12 cellular contexts compared by ENCODE assay signal in the genomic region with DNA sequence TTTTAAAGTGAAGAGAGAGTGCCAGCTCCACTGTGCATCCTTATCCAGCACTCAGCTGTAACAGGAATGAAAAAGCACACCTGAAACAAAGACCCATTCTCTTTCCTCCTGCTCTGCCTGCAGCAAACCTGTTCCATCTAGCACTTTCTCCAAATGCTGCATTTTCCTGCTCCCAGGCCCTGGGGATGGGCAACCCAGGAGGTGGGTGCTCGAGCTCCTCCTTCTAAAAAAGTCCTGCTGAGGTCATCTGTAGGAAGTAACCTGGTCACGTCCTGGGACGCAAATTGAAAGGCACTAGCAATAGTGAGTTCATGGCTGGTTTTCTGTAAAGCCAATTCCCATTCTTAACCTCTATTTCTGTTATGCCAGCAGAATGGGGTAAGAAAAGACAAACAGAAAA.
DNase-seq lines count a peak whose midpoint lies in the region; ATAC-seq and TF ChIP-seq lines count a peak whose summit lies in the region.
"Had no signal": no experiment of that assay in that cellular context is flagged by ENCODE, and none has a peak within 500 bp of the region (broad histone marks: within the 10 kb centered on the region; RNA-seq: fewer than 3 reads in every experiment).

No MANE protein-coding gene starts in this region.

- DNase-seq in activated naive CD4-positive, alpha-beta T cell treated with anti-CD3 and anti-CD28 coated beads, Interleukin-2, amount 10 ng/mL, durations not matched to agents 7 days and 5 days, result no peak
- no peak for DNase-seq in activated naive CD4-positive, alpha-beta T cell treated with anti-CD3 and anti-CD28 coated beads, Interleukin-2, amount 50 U/mL, for 72 hours (ENCODE audit: low spot score in 2 of 2)
- DNase-seq in central memory CD8-positive, alpha-beta T cell (ENCODE audit: low spot score in 2 of 2), result no peak
- DNase-seq in naive thymus-derived CD4-positive, alpha-beta T cell, result no peak
- no peak for DNase-seq in tibial nerve (ENCODE audit: low spot score in 2 of 2)
- DNase-seq in NCI-H2171 (lab: John Stamatoyannopoulos, UW), result no peak
- DNase-seq: activated CD4-positive, CD25-positive, alpha-beta regulatory T cell treated with anti-CD3 and anti-CD28 coated beads, Interleukin-2, amount 50 U/mL, for 72 hours; NCI-H2171 treated with DMSO at 0.1 percent for 48 hours had no signal

- POLR2A ChIA-PET in naive thymus-derived CD4-positive, alpha-beta T cell (lab: Charles Lee), result interaction anchor here (1.2 kb wide), 1 partner anchor 9 kb away, joined by 3 read pairs; no protein-coding TSS in a partner anchor

- H3K9me3 Mint-ChIP-seq in activated naive CD4-positive, alpha-beta T cell treated with anti-CD3 and anti-CD28 coated beads, Interleukin-2, amount 10 ng/mL, durations not matched to agents 7 days and 5 days, result peaks cover 3% of the 10 kb centered on the region
- H3K9me3 Mint-ChIP-seq in activated naive CD4-positive, alpha-beta T cell treated with anti-CD3 and anti-CD28 coated beads, Interleukin-2, amount 50 U/mL, for 72 hours, result peaks cover 0 to 19% of the 10 kb centered on the region in 2 donors
- H3K9me3 Mint-ChIP-seq in central memory CD8-positive, alpha-beta T cell, result no peaks in the 10 kb centered on the region
- H3K9me3 Mint-ChIP-seq in naive thymus-derived CD4-positive, alpha-beta T cell, result peaks cover 0 to 5% (median 0%) of the 10 kb centered on the region in 11 donors

- no peak for ATAC-seq in activated naive CD4-positive, alpha-beta T cell treated with anti-CD3 and anti-CD28 coated beads, Interleukin-2, amount 50 U/mL, for 72 hours
- ATAC-seq in central memory CD8-positive, alpha-beta T cell (replicated peaks; ENCODE audit: extremely low read depth, poor library complexity, severe bottlenecking), result no peak
- ATAC-seq in naive thymus-derived CD4-positive, alpha-beta T cell, result no peak
- ATAC-seq in GM19035 (IDR thresholded peaks at IDR 0.05; ENCODE audit: unreplicated experiment) (no peak), HG03457 (IDR thresholded peaks at IDR 0.05; ENCODE audit: unreplicated experiment) (no peak)

- intact Hi-C loops in naive thymus-derived CD4-positive, alpha-beta T cell (cut with micrococcal nuclease), result no loop called here

- peaks cover 28% of the 10 kb centered on the region for H3K36me3 Mint-ChIP-seq in activated naive CD4-positive, alpha-beta T cell treated with anti-CD3 and anti-CD28 coated beads, Interleukin-2, amount 10 ng/mL, durations not matched to agents 7 days and 5 days
- H3K36me3 Mint-ChIP-seq in activated naive CD4-positive, alpha-beta T cell treated with anti-CD3 and anti-CD28 coated beads, Interleukin-2, amount 50 U/mL, for 72 hours, result peaks cover 5 to 26% of the 10 kb centered on the region in 2 donors
- H3K36me3 Mint-ChIP-seq in central memory CD8-positive, alpha-beta T cell (ENCODE audit: insufficient read depth), result no peaks in the 10 kb centered on the region
- peaks cover 6 to 46% (median 34%) of the 10 kb centered on the region in 5 donors for H3K36me3 Mint-ChIP-seq in naive thymus-derived CD4-positive, alpha-beta T cell

- H3K4me1 Mint-ChIP-seq in activated naive CD4-positive, alpha-beta T cell treated with anti-CD3 and anti-CD28 coated beads, Interleukin-2, amount 10 ng/mL, durations not matched to agents 7 days and 5 days, result peaks cover 37% of the 10 kb centered on the region
- H3K4me1 Mint-ChIP-seq in central memory CD8-positive, alpha-beta T cell, result peaks cover 35% of the 10 kb centered on the region
- H3K4me1 Mint-ChIP-seq in naive thymus-derived CD4-positive, alpha-beta T cell, result peaks cover 45 to 100% (median 98%) of the 10 kb centered on the region in 7 donors

- H3K27ac Mint-ChIP-seq in activated naive CD4-positive, alpha-beta T cell treated with anti-CD3 and anti-CD28 coated beads, Interleukin-2, amount 10 ng/mL, durations not matched to agents 7 days and 5 days, result peak overlapping the region; percentile 39
- H3K27ac Mint-ChIP-seq in activated naive CD4-positive, alpha-beta T cell treated with anti-CD3 and anti-CD28 coated beads, Interleukin-2, amount 50 U/mL, for 72 hours, result peak overlapping the region in 1 of 2 donors; percentile 72
- peak overlapping the region; percentile 42 for H3K27ac Mint-ChIP-seq in central memory CD8-positive, alpha-beta T cell (ENCODE audit: low read depth)
- H3K27ac Mint-ChIP-seq in naive thymus-derived CD4-positive, alpha-beta T cell, result peak overlapping the region in 7 of 9 donors; percentile 61 to 84 (median 67)

- CTCF ChIA-PET in activated naive CD4-positive, alpha-beta T cell treated with anti-CD3 and anti-CD28 coated beads, Interleukin-2, amount 10 ng/mL, durations not matched to agents 7 days and 5 days (lab: Charles Lee), result no interaction called here
- CTCF ChIA-PET in naive thymus-derived CD4-positive, alpha-beta T cell (lab: Charles Lee), result no interaction called here

- 33 to 54% methylated on average over 3 of the region's 3 CpGs for WGBS in tibial nerve, 2 donors

- no peaks in the 10 kb centered on the region for H3K27me3 ChIP-seq in naive thymus-derived CD4-positive, alpha-beta T cell (ENCODE audit: control insufficient read depth in 2 of 2, insufficient read depth in 2 of 2, low read length in 2 of 2)
- H3K27me3 ChIP-seq in tibial nerve, result no peaks in the 10 kb centered on the region

- no peaks in the 10 kb centered on the region for H3K27me3 Mint-ChIP-seq in activated naive CD4-positive, alpha-beta T cell treated with anti-CD3 and anti-CD28 coated beads, Interleukin-2, amount 10 ng/mL, durations not matched to agents 7 days and 5 days
- H3K27me3 Mint-ChIP-seq in central memory CD8-positive, alpha-beta T cell, result no peaks in the 10 kb centered on the region
- no peaks in the 10 kb centered on the region for H3K27me3 Mint-ChIP-seq in naive thymus-derived CD4-positive, alpha-beta T cell

- H3K4me3 Mint-ChIP-seq in activated naive CD4-positive, alpha-beta T cell treated with anti-CD3 and anti-CD28 coated beads, Interleukin-2, amount 10 ng/mL, durations not matched to agents 7 days and 5 days, result no peak overlapping the region
- H3K4me3 Mint-ChIP-seq in central memory CD8-positive, alpha-beta T cell, result no peak overlapping the region
- peak overlapping the region in 4 of 10 donors; percentile 13 to 52 (median 38) for H3K4me3 Mint-ChIP-seq in naive thymus-derived CD4-positive, alpha-beta T cell

- TF ChIP-seq CTCF in tibial nerve (IDR thresholded peaks at IDR 0.05), result no peak

- H3K4me1 ChIP-seq in naive thymus-derived CD4-positive, alpha-beta T cell (ENCODE audit: control insufficient read depth in 2 of 2, insufficient read depth in 2 of 2, low read length in 2 of 2), result peaks cover 0 to 44% of the 10 kb centered on the region in 2 donors
- peaks cover 4 to 41% (median 20%) of the 10 kb centered on the region in 4 donors for H3K4me1 ChIP-seq in tibial nerve
- H3K4me1 ChIP-seq: parathyroid adenoma had no signal

- no peak for TF ChIP-seq EP300 in tibial nerve (IDR thresholded peaks at IDR 0.05)

- no peaks in the 10 kb centered on the region for H3K36me3 ChIP-seq in naive thymus-derived CD4-positive, alpha-beta T cell (ENCODE audit: control insufficient read depth in 2 of 3, insufficient read depth in 3 of 3, low read length in 3 of 3)
- H3K36me3 ChIP-seq in tibial nerve, result no peaks in the 10 kb centered on the region

- no peak overlapping the region for H3K4me3 ChIP-seq in naive thymus-derived CD4-positive, alpha-beta T cell (ENCODE audit: low read length)
- no peak overlapping the region for H3K4me3 ChIP-seq in tibial nerve

- no peak overlapping the region for H3K27ac ChIP-seq in naive thymus-derived CD4-positive, alpha-beta T cell (ENCODE audit: low read depth, low read length)
- peak overlapping the region in 3 of 4 donors; percentile 48 to 88 (median 79) for H3K27ac ChIP-seq in tibial nerve
- H3K27ac ChIP-seq: KMS-11, parathyroid adenoma had no signal

- no peak for TF ChIP-seq POLR2A in tibial nerve (IDR thresholded peaks at IDR 0.05)

- no peaks in the 10 kb centered on the region for H3K9me3 ChIP-seq in naive thymus-derived CD4-positive, alpha-beta T cell (ENCODE audit: control insufficient read depth in 2 of 3, low read length in 3 of 3)
- no peaks in the 10 kb centered on the region for H3K9me3 ChIP-seq in tibial nerve
